In the genomic region with DNA sequence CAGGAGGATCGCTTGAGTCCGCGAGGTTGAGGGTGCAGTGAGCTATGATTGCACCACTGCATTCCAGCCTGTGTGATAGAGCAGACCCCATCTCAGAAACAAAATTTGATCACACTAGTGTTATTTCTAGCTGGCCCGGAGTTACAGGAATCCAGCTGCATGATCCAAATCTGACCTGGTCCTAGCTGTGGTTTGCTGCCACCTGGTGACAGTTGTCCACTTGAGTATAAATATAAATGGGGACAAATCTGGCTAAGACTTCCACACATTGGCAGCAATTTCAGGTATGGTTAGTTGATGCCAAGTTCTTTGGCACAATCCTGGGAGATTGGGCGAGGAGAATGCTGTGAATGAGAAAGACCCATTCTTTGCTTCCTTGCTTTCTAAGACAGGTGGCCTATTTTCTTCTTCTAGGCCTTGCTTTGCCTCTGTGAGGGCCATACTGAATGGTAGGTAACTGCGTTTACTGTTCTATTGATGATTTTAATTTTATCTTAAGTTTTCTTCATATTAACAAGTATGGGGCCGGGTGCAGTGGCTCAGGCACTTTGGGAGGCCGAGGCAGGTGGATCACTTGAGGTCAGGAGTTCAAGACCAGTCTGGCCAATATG, we compare ENCODE assay signal across 8 cellular contexts. TPM values are rescaled to one million over a fixed set of nuclear protein-coding genes. Genes with fewer than 3 reads are reported as not detected.
DNase-seq lines count a peak whose midpoint lies in the region; ATAC-seq and TF ChIP-seq lines count a peak whose summit lies in the region.

No MANE protein-coding gene starts in this region.

- no peaks in the 10 kb centered on the region for H3K36me3 ChIP-seq in colonic mucosa

- H3K36me3 Mint-ChIP-seq in stimulated activated memory B cell treated with anti-CD40 and anti-IgM and Interleukin-4, amounts not matched to agents 10 μg/mL and 1 μg/mL and 100 μg/mL, for 72 hours, result peaks cover 14% of the 10 kb centered on the region

- H3K4me1 Mint-ChIP-seq in stimulated activated memory B cell treated with anti-CD40 and anti-IgM and Interleukin-4, amounts not matched to agents 10 μg/mL and 1 μg/mL and 100 μg/mL, for 72 hours, result peaks cover 39% of the 10 kb centered on the region

- H3K4me3 Mint-ChIP-seq in stimulated activated memory B cell treated with anti-CD40 and anti-IgM and Interleukin-4, amounts not matched to agents 10 μg/mL and 1 μg/mL and 100 μg/mL, for 72 hours, result no peak overlapping the region

- H3K27me3 Mint-ChIP-seq in stimulated activated memory B cell treated with anti-CD40 and anti-IgM and Interleukin-4, amounts not matched to agents 10 μg/mL and 1 μg/mL and 100 μg/mL, for 72 hours, result no peaks in the 10 kb centered on the region

- peak overlapping the region in 1 of 2 donors; percentile 12 for H3K9ac ChIP-seq in colonic mucosa (ENCODE audit: low read depth in 2 of 2, low read length in 2 of 2)

- DNase-seq in Daoy (ENCODE audit: low read depth) (peak; percentile 33), LHCN-M2 (ENCODE audit: low read depth) (peak; percentile 48), colonic mucosa (peak; percentile 82), left lobe of liver (ENCODE audit: low spot score) (peak; percentile 82), foreskin melanocyte (no peak)
- peak; percentile 37 for DNase-seq in activated CD4-positive, alpha-beta T cell treated with anti-CD3 and anti-CD28 coated beads for 1 hour
- peak in 2 of 3 experiments; percentile 21 for DNase-seq in stimulated activated CD4-positive, alpha-beta T cell treated with anti-CD3 and anti-CD28 coated beads, TNF-alpha, amount 100 ng/mL, for 24 hours (ENCODE audit: low read depth in 3 of 3)

- peak; percentile 89 for ATAC-seq in left lobe of liver
- no peak for ATAC-seq in stimulated activated memory B cell treated with anti-CD40 and anti-IgM and Interleukin-4, amounts not matched to agents 10 μg/mL and 1 μg/mL and 100 μg/mL, for 72 hours

- no peak overlapping the region for H3K27ac Mint-ChIP-seq in stimulated activated memory B cell treated with anti-CD40 and anti-IgM and Interleukin-4, amounts not matched to agents 10 μg/mL and 1 μg/mL and 100 μg/mL, for 72 hours

- H3K9me3 Mint-ChIP-seq in stimulated activated memory B cell treated with anti-CD40 and anti-IgM and Interleukin-4, amounts not matched to agents 10 μg/mL and 1 μg/mL and 100 μg/mL, for 72 hours, result no peaks in the 10 kb centered on the region

- H3K4me3 ChIP-seq in colonic mucosa, result no peak overlapping the region

- H3K27me3 ChIP-seq in colonic mucosa, result no peaks in the 10 kb centered on the region

- TF ChIP-seq CTCF in colonic mucosa (IDR thresholded peaks at IDR 0.05), result peak; percentile 53

- H3K27ac ChIP-seq in colonic mucosa, result no peak overlapping the region

- H3K4me1 ChIP-seq in colonic mucosa, result no peaks in the 10 kb centered on the region

- intact Hi-C loops in colonic mucosa (cut with DNase I), result loop anchor here (2.0 kb wide), 1 partner anchor 38 kb away; no protein-coding TSS in a partner anchor

- H3K9me3 ChIP-seq in colonic mucosa, result no peaks in the 10 kb centered on the region

RNA-seq across cellular contexts. Expression of gene UBE2R2, which starts 35.4 kb away (rescaled TPM):
- total RNA-seq in Daoy (2014; rRNA removed; shearing (Covaris generic)), result 15.1 and 16.1 TPM in 2 replicates
- total RNA-seq in LHCN-M2 (2014; rRNA removed) (14.9 and 18.6 TPM in 2 replicates), colonic mucosa (10 to 100 TPM; 31.4 to 46.0 TPM), left lobe of liver (22.9 TPM)
- 31.9 TPM for polyA plus RNA-seq in LHCN-M2 (2012)

RNA-seq across cellular contexts. Expression of gene PRSS3, which starts 57.0 kb away (rescaled TPM):
- total RNA-seq in Daoy (2014; rRNA removed; shearing (Covaris generic)), result 13.5 and 15.2 TPM in 2 replicates
- total RNA-seq in LHCN-M2 (2014; rRNA removed) (not detected in 2 replicates), colonic mucosa (100 to 1,000 TPM; 148 to 191 TPM), left lobe of liver (5.3 TPM)
- polyA plus RNA-seq in LHCN-M2 (2012), result 0.13 TPM
